Comparison of ENCODE assay signal across 9 cellular contexts in genomic region chr9:70902705-70903131, GRCh38.
DNase-seq lines count a peak whose midpoint lies in the region; ATAC-seq, FAIRE-seq and TF ChIP-seq lines count a peak whose summit lies in the region.
"Had no signal": no experiment of that assay in that cellular context is flagged by ENCODE, and none has a peak within 500 bp of the region (broad histone marks: within the 10 kb centered on the region; RNA-seq: fewer than 3 reads in every experiment).

No MANE protein-coding gene starts in this region.

- POLR2A ChIA-PET in activated CD8-positive, alpha-beta T cell treated with anti-CD3 and anti-CD28 coated beads for 36 hours (lab: Charles Lee): no interaction called here

- H3K9me3 Mint-ChIP-seq in activated CD8-positive, alpha-beta T cell treated with anti-CD3 and anti-CD28 coated beads for 36 hours: no peaks in the 10 kb centered on the region

- intact Hi-C loops in activated CD8-positive, alpha-beta T cell treated with anti-CD3 and anti-CD28 coated beads for 36 hours (cut with micrococcal nuclease): no loop called here

- H3K4ac ChIP-seq in trophoblast cell (ENCODE audit: low read depth, low read length): no peak overlapping the region

- no peaks in the 10 kb centered on the region for H3K36me3 Mint-ChIP-seq in activated CD8-positive, alpha-beta T cell treated with anti-CD3 and anti-CD28 coated beads for 36 hours (ENCODE audit: low read depth)

- H2BK12ac ChIP-seq in trophoblast cell (ENCODE audit: low read length): no peak overlapping the region

- peaks cover 2% of the 10 kb centered on the region for H3K27me3 Mint-ChIP-seq in activated CD8-positive, alpha-beta T cell treated with anti-CD3 and anti-CD28 coated beads for 36 hours

- no peak overlapping the region for H3K23ac ChIP-seq in trophoblast cell (ENCODE audit: low read length)

- no peak overlapping the region for H3K18ac ChIP-seq in trophoblast cell (ENCODE audit: low read length)

- peak; percentile 60 for DNase-seq in HS-27A (ENCODE audit: low read depth)
- peak; percentile 90 for DNase-seq in dedifferentiated amniotic fluid mesenchymal stem cell (ENCODE audit: extremely low spot score)
- DNase-seq in trophoblast cell: peak; percentile 26 to 79
- no peak for DNase-seq in activated CD8-positive, alpha-beta T cell treated with anti-CD3 and anti-CD28 coated beads for 36 hours
- DNase-seq in frontal cortex (ENCODE audit: low spot score in 2 of 2): no peak
- DNase-seq in NCI-H526 treated with DMSO at 0.1 percent for 48 hours (lab: John Stamatoyannopoulos, UW): no peak
- DNase-seq: NCI-H1092 treated with DMSO at 0.1 percent for 48 hours had no signal

- no peak overlapping the region for H3K27ac ChIP-seq in trophoblast cell (ENCODE audit: low read depth, low read length)

- no peaks in the 10 kb centered on the region for H3K9me3 ChIP-seq in trophoblast cell (ENCODE audit: insufficient read depth, low read depth, low read length)

- H2BK120ac ChIP-seq in trophoblast cell (ENCODE audit: insufficient read depth, low read length, poor library complexity): no peak overlapping the region

- CTCF ChIA-PET in activated CD8-positive, alpha-beta T cell treated with anti-CD3 and anti-CD28 coated beads for 36 hours (lab: Charles Lee): no interaction called here

- no peak for FAIRE-seq in frontal cortex (lab: Jason Lieb, UNC)

- H3K4me2 ChIP-seq in trophoblast cell (ENCODE audit: low read length): no peak overlapping the region

- peak; percentile 57 for ATAC-seq in GM18867 (IDR thresholded peaks at IDR 0.05; ENCODE audit: unreplicated experiment)
- no peak for ATAC-seq in activated CD8-positive, alpha-beta T cell treated with anti-CD3 and anti-CD28 coated beads for 36 hours
- no peak for ATAC-seq in GM19395 (IDR thresholded peaks at IDR 0.05; ENCODE audit: unreplicated experiment)

- H3K4me1 ChIP-seq in trophoblast cell (ENCODE audit: control insufficient read depth in 1 of 2, insufficient read depth in 2 of 2, low read length in 2 of 2): no peaks in the 10 kb centered on the region

- H4K12ac ChIP-seq in trophoblast cell (ENCODE audit: low read depth, low read length): no peak overlapping the region

- WGBS in trophoblast cell (ENCODE audit: extremely low coverage, insufficient coverage, insufficient read length): no CpG with 5 or more reads among the region's 6 CpGs

- no peak overlapping the region for H3K4me3 ChIP-seq in trophoblast cell (ENCODE audit: low read depth, low read length)

- no peaks in the 10 kb centered on the region for H3K4me1 Mint-ChIP-seq in activated CD8-positive, alpha-beta T cell treated with anti-CD3 and anti-CD28 coated beads for 36 hours (ENCODE audit: low read depth)

- H3K36me3 ChIP-seq in trophoblast cell (ENCODE audit: control insufficient read depth in 1 of 2, insufficient read depth in 2 of 2, low read length in 2 of 2): no peaks in the 10 kb centered on the region

- no peak overlapping the region for H3K27ac Mint-ChIP-seq in activated CD8-positive, alpha-beta T cell treated with anti-CD3 and anti-CD28 coated beads for 36 hours

- no peak overlapping the region for H2AK5ac ChIP-seq in trophoblast cell (ENCODE audit: low read length)

- H3K14ac ChIP-seq in trophoblast cell (ENCODE audit: low read length): no peak overlapping the region

- H3K79me1 ChIP-seq in trophoblast cell (ENCODE audit: low read length): no peaks in the 10 kb centered on the region

- H4K91ac ChIP-seq in trophoblast cell (ENCODE audit: low read depth, low read length): no peak overlapping the region

- no peak overlapping the region for H4K8ac ChIP-seq in trophoblast cell (ENCODE audit: low read depth, low read length)

- no peaks in the 10 kb centered on the region for H3K79me2 ChIP-seq in trophoblast cell (ENCODE audit: control insufficient read depth, insufficient read depth, low read length, poor library complexity)

- TF ChIP-seq CTCF in activated CD8-positive, alpha-beta T cell treated with anti-CD3 and anti-CD28 coated beads for 36 hours (IDR thresholded peaks at IDR 0.05): no peak

- no peak overlapping the region for H2AFZ ChIP-seq in trophoblast cell (ENCODE audit: insufficient read depth, low read length, poor library complexity)

- no peak overlapping the region for H2BK5ac ChIP-seq in trophoblast cell (ENCODE audit: low read depth, low read length, poor library complexity)

- H3K9ac ChIP-seq in trophoblast cell (ENCODE audit: low read length): no peak overlapping the region

- H3K27me3 ChIP-seq in trophoblast cell (ENCODE audit: insufficient read depth, low read length): no peaks in the 10 kb centered on the region

- no peak overlapping the region for H3K4me3 Mint-ChIP-seq in activated CD8-positive, alpha-beta T cell treated with anti-CD3 and anti-CD28 coated beads for 36 hours

Comparison
In these comparisons a context has a peak if more than half of its experiments do, and no peak if none do; other contexts are left out.
1. DNase-seq: peak in HS-27A (single experiment), dedifferentiated amniotic fluid mesenchymal stem cell (single experiment) and trophoblast cell (2 of 2); none in activated CD8-positive, alpha-beta T cell treated with anti-CD3 and anti-CD28 coated beads for 36 hours (single experiment), frontal cortex (0 of 2) and NCI-H526 treated with DMSO at 0.1 percent for 48 hours (single experiment).